Comparison of ENCODE assay signal across 1 cellular context in the genomic region with DNA sequence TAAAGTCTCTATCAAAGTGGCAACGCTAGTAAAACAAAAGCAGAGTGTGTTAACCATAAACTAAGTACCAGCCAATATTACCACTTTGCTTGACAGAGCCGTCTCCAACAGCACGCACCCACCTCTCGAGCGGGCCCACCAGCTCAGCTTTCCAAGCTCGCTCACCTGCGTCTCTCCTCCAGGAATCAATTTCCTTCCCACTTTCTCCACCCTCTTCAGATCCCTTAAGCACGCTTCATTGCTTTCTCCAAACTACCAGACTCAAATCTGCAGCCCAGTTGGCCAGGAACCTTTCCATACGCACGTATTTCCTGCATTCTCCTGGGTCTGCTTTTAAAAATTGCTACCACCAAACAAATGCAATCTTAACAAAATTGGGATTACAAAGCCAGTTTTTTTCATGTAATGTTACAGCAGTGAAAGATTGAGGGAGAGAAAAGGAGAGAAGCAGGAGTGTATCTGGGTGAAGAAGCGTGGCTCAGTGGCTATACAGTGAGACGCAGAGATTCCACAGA.
TF ChIP-seq lines count a peak whose summit lies in the region.

No MANE protein-coding gene starts in this region.

TF ChIP-seq in A549, 52 proteins besides CTCF, POLR2A, EP300 and RAD21 (continued from another document):
- TF ChIP-seq KDM5A (IDR thresholded peaks at IDR 0.05) (no peak), EHF (CRISPR knock-in tag; IDR thresholded peaks at IDR 0.05) (no peak), CHD2 (IDR thresholded peaks at IDR 0.05; ENCODE audit: low read length, partially characterized antibody) (no peak), NPAS2 (CRISPR knock-in tag; IDR thresholded peaks at IDR 0.05; ENCODE audit: borderline replicate concordance) (no peak), JUNB (IDR thresholded peaks at IDR 0.05) (no peak), EHMT2 (IDR thresholded peaks at IDR 0.05; ENCODE audit: low read depth) (no peak), TP53 (CRISPR knock-in tag; IDR thresholded peaks at IDR 0.05) (no peak), GATA3 (IDR thresholded peaks at IDR 0.05; ENCODE audit: borderline replicate concordance) (no peak)
- TF ChIP-seq, protein P1, sequence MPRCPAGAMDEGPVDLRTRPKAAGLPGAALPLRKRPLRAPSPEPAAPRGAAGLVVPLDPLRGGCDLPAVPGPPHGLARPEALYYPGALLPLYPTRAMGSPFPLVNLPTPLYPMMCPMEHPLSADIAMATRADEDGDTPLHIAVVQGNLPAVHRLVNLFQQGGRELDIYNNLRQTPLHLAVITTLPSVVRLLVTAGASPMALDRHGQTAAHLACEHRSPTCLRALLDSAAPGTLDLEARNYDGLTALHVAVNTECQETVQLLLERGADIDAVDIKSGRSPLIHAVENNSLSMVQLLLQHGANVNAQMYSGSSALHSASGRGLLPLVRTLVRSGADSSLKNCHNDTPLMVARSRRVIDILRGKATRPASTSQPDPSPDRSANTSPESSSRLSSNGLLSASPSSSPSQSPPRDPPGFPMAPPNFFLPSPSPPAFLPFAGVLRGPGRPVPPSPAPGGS (IDR thresholded peaks at IDR 0.05), result no peak
- TF ChIP-seq, protein P2, sequence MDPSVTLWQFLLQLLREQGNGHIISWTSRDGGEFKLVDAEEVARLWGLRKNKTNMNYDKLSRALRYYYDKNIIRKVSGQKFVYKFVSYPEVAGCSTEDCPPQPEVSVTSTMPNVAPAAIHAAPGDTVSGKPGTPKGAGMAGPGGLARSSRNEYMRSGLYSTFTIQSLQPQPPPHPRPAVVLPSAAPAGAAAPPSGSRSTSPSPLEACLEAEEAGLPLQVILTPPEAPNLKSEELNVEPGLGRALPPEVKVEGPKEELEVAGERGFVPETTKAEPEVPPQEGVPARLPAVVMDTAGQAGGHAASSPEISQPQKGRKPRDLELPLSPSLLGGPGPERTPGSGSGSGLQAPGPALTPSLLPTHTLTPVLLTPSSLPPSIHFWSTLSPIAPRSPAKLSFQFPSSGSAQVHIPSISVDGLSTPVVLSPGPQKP (IDR thresholded peaks at IDR 0.05; ENCODE audit: low read depth, low read length), result no peak
